ENCODE assay signal across 23 cellular contexts in genomic region chr4:159823743-159824142, GRCh38.
A peak's percentile ranks its signal among the peaks of the same experiment; 100 is the strongest.
DNase-seq lines count a peak whose midpoint lies in the region; TF ChIP-seq lines count a peak whose summit lies in the region.
"Had no signal": no experiment of that assay in that cellular context is flagged by ENCODE, and none has a peak within 500 bp of the region (broad histone marks: within the 10 kb centered on the region; RNA-seq: fewer than 3 reads in every experiment).

No MANE protein-coding gene starts in this region.

- H4K91ac ChIP-seq in mesenchymal stem cell (ENCODE audit: low read length): no peak overlapping the region

- in situ Hi-C loops in brain microvascular endothelial cell (cut with HindIII; ENCODE audit: low pct_ligation_motif_present, low sequenced_read_pairs): no loop called here

- H3K4me2 ChIP-seq in mesenchymal stem cell (ENCODE audit: low read length, poor library complexity, severe bottlenecking): no peak overlapping the region
- H3K4me2 ChIP-seq: GM23338, neural progenitor cell had no signal

- no peak overlapping the region for H3K23ac ChIP-seq in mesenchymal stem cell (ENCODE audit: low read length in 2 of 2)

- H2BK120ac ChIP-seq in mesenchymal stem cell (ENCODE audit: low read depth, low read length): no peak overlapping the region

- no peak overlapping the region for H3K18ac ChIP-seq in mesenchymal stem cell (ENCODE audit: low read depth in 1 of 2, low read length in 2 of 2)

- TF ChIP-seq CTCF in brain microvascular endothelial cell (IDR thresholded peaks at IDR 0.05; ENCODE audit: low read depth, low read length, missing control alignments): no peak
- TF ChIP-seq CTCF in prostate gland (IDR thresholded peaks at IDR 0.05): no peak

- H2BK15ac ChIP-seq in mesenchymal stem cell (ENCODE audit: low read depth, poor library complexity, severe bottlenecking): no peak overlapping the region

- H2BK12ac ChIP-seq in mesenchymal stem cell (ENCODE audit: low read length in 2 of 2): no peak overlapping the region

- H3K27me3 ChIP-seq in brain microvascular endothelial cell (replicated peaks) (no peaks in the 10 kb centered on the region), mesenchymal stem cell (ENCODE audit: control insufficient read depth in 1 of 2, insufficient read depth in 1 of 2, low read length in 2 of 2) (no peaks in the 10 kb centered on the region), prostate gland (replicated peaks; ENCODE audit: insufficient read depth) (no peaks in the 10 kb centered on the region)
- H3K27me3 ChIP-seq: neural progenitor cell, SJCRH30 had no signal

- DNase-seq in A172 (ENCODE audit: low spot score) (peak; percentile 75), LoVo (ENCODE audit: low spot score) (peak; percentile 10), brain microvascular endothelial cell (peak; percentile 46), mesenchymal stem cell (no peak), prostate gland (ENCODE audit: low spot score) (no peak), T-helper 2 cell (no peak), UCSD-AML1 (lab: John Stamatoyannopoulos, UW; ENCODE audit: unreplicated experiment) (no peak)
- no peak for DNase-seq in activated T-cell treated with anti-CD3 and anti-CD28 coated beads, Interleukin-2, amount 50 U/mL, for 48 hours
- DNase-seq: 8988T; activated CD4-positive, alpha-beta T cell treated with anti-CD3 and anti-CD28 coated beads for 1 hour; activated CD8-positive, alpha-beta T cell treated with anti-CD3 and anti-CD28 coated beads for 36 hours; aorta; CD4-positive, alpha-beta T cell; Kasumi-1; NCI-H1105; NCI-H2029 treated with DMSO at 0.1 percent for 48 hours; NCI-H526; SJCRH30; stimulated activated naive CD8-positive, alpha-beta T cell treated with anti-CD3 and anti-CD28 coated beads, Interleukin-15, Interleukin-2, amounts not matched to agents 100 U/mL and 50 U/mL, for 24 hours had no signal

- H3K4me1 ChIP-seq in mesenchymal stem cell (ENCODE audit: control insufficient read depth, insufficient read depth, low read depth, low read length) (no peaks in the 10 kb centered on the region), prostate gland (replicated peaks) (no peaks in the 10 kb centered on the region)
- H3K4me1 ChIP-seq: SJCRH30 had no signal

- no peak overlapping the region for H3K4me3 ChIP-seq in brain microvascular endothelial cell (ENCODE audit: low read depth, low read length)
- H3K4me3 ChIP-seq in mesenchymal stem cell (ENCODE audit: insufficient read depth in 1 of 2, low read depth in 1 of 2, low read length in 2 of 2): no peak overlapping the region
- H3K4me3 ChIP-seq in prostate gland: no peak overlapping the region
- H3K4me3 ChIP-seq: GM23338, lung, neural progenitor cell, SJCRH30, thoracic aorta had no signal

- H3K9ac ChIP-seq in mesenchymal stem cell (ENCODE audit: low read length): no peak overlapping the region
- H3K9ac ChIP-seq: neural progenitor cell had no signal

- no peak overlapping the region for H4K8ac ChIP-seq in mesenchymal stem cell (ENCODE audit: low read length)

- peaks cover 5% of the 10 kb centered on the region for H3K9me3 ChIP-seq in mesenchymal stem cell (ENCODE audit: control insufficient read depth, low read length)
- H3K9me3 ChIP-seq in prostate gland: no peaks in the 10 kb centered on the region
- H3K9me3 ChIP-seq: SJCRH30 had no signal

- H3K27ac ChIP-seq in brain microvascular endothelial cell (no peak overlapping the region), mesenchymal stem cell (ENCODE audit: low read length, poor library complexity, severe bottlenecking) (peak overlapping the region; percentile 43), prostate gland (no peak overlapping the region)
- H3K27ac ChIP-seq: neural progenitor cell, SJCRH30, thoracic aorta had no signal

- no peak overlapping the region for H2AFZ ChIP-seq in mesenchymal stem cell (ENCODE audit: low read depth, low read length)
- H2AFZ ChIP-seq: GM23338, neural progenitor cell had no signal

- no peak overlapping the region for H3K14ac ChIP-seq in mesenchymal stem cell (ENCODE audit: low read length in 2 of 2)

- whole genome bisulfite sequencing in mesenchymal stem cell: 74% methylated on average over 2 of the region's 2 CpGs
- 55% methylated on average over 2 of the region's 2 CpGs for WGBS in prostate gland

- intact Hi-C loops in prostate gland (cut with DNase I): no loop called here

- no peak overlapping the region for H2BK5ac ChIP-seq in mesenchymal stem cell (ENCODE audit: low read depth, low read length, poor library complexity, severe bottlenecking)

- H3K4ac ChIP-seq in mesenchymal stem cell (ENCODE audit: low read depth in 1 of 2, low read length in 2 of 2): no peak overlapping the region

- H3K79me1 ChIP-seq in mesenchymal stem cell (replicated peaks; ENCODE audit: low read length, poor library complexity, severe bottlenecking): no peaks in the 10 kb centered on the region

- no peak for TF ChIP-seq POLR2A in prostate gland (IDR thresholded peaks at IDR 0.05)

- H2AK5ac ChIP-seq in mesenchymal stem cell (ENCODE audit: low read length, severe bottlenecking): no peak overlapping the region

- H3K36me3 ChIP-seq in brain microvascular endothelial cell (replicated peaks) (no peaks in the 10 kb centered on the region), mesenchymal stem cell (ENCODE audit: control insufficient read depth in 1 of 2, insufficient read depth in 2 of 2, low read depth in 1 of 2, low read length in 2 of 2) (no peaks in the 10 kb centered on the region), prostate gland (no peaks in the 10 kb centered on the region)
- H3K36me3 ChIP-seq: neural progenitor cell, SJCRH30, thoracic aorta had no signal

Comparison
In these comparisons a context has a peak if more than half of its experiments do, and no peak if none do; other contexts are left out.
1. DNase-seq: peak in A172 (single experiment), LoVo (single experiment) and brain microvascular endothelial cell (single experiment); none in mesenchymal stem cell (single experiment), activated T-cell treated with anti-CD3 and anti-CD28 coated beads, Interleukin-2, amount 50 U/mL, for 48 hours (0 of 2), prostate gland (single experiment), T-helper 2 cell (0 of 5) and UCSD-AML1 (single experiment).